ENCODE assay signal across 8 cellular contexts in the genomic region with DNA sequence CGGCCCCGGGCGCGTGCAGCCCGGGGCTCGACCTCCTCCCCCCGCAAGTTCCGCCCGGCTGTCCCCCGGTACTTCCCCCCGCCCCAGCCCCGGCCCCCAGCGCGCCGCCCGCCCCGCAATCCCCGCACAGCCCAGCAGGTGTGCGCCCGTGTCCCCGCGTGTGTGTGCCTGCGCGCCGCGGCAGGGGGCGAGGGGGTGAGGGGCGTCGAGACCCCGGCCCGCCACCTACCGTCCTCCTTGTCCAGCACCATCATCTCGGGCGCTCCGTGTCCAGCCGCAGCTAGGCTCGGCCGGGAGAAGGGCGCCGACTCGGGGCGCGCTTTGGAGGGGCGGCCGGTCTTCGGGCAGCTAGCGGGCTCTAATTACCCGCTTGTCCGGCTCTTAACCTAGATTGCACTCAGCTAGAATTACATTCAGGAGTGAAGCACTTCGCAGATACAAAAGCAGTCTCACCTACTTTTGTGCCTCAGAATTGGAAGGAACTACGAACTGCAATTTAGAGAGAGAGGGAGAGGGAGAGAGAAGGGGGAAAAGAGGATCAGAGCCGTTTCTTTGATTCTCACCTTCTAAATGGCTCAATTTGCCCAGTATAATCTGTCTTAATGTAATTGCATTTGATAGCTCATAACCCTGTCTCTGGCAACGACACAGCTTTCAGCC. TPM values are rescaled to one million over a fixed set of nuclear protein-coding genes. Genes with fewer than 3 reads are reported as not detected.
DNase-seq lines count a peak whose midpoint lies in the region; ATAC-seq, FAIRE-seq and TF ChIP-seq lines count a peak whose summit lies in the region.

No MANE protein-coding gene starts in this region.

- H2AFZ ChIP-seq in neuron (ENCODE audit: low read depth, low read length), result peak overlapping the region; percentile 96

- 1 to 2% methylated on average over 22 to 52 of the region's 53 CpGs for WGBS in endodermal cell (ENCODE audit: insufficient coverage in 1 of 2, insufficient read length in 1 of 2), 2 experiments
- 1 to 2% (median 2%) methylated on average over 27 to 53 of the region's 53 CpGs for WGBS in small intestine, 3 donors

- peak; percentile 9 to 20 for ATAC-seq in activated CD4-positive, CD25-positive, alpha-beta regulatory T cell treated with anti-CD3 and anti-CD28 coated beads, Interleukin-2, amount 50 U/mL, for 24 hours
- no peak for ATAC-seq in GM21447 (IDR thresholded peaks at IDR 0.05; ENCODE audit: unreplicated experiment)

- peaks cover 91% of the 10 kb centered on the region for H3K27me3 Mint-ChIP-seq in endodermal cell (ENCODE audit: insufficient read depth)

- H3K4me3 ChIP-seq in endodermal cell (ENCODE audit: low read length) (peak overlapping the region; percentile 73), neuron (ENCODE audit: low read length) (peak overlapping the region; percentile 48), small intestine (ENCODE audit: low read depth in 1 of 2, low read length in 2 of 2) (peak overlapping the region in 1 of 2 donors; percentile 33)

- H3K9me3 ChIP-seq in endodermal cell (ENCODE audit: control insufficient read depth, low read length) (no peaks in the 10 kb centered on the region), neuron (ENCODE audit: low read length) (no peaks in the 10 kb centered on the region), small intestine (ENCODE audit: control insufficient read depth, low read depth) (no peaks in the 10 kb centered on the region)

- no peak overlapping the region for H3K9ac ChIP-seq in endodermal cell (ENCODE audit: extremely low read depth, low read length, poor library complexity, severe bottlenecking)

- TF ChIP-seq CTCF in endodermal cell (conservative IDR thresholded peaks at IDR 0.05), result no peak

- H3K36me3 Mint-ChIP-seq in endodermal cell (ENCODE audit: low read depth), result no peaks in the 10 kb centered on the region

- no peaks in the 10 kb centered on the region for H3K36me3 ChIP-seq in endodermal cell (ENCODE audit: control insufficient read depth, insufficient read depth, low read length)
- H3K36me3 ChIP-seq in neuron (ENCODE audit: insufficient read depth, low read length), result no peaks in the 10 kb centered on the region
- H3K36me3 ChIP-seq in small intestine (ENCODE audit: control insufficient read depth in 2 of 2, insufficient read depth in 2 of 2, low read length in 2 of 2), result no peaks in the 10 kb centered on the region

- H3K27ac ChIP-seq in endodermal cell (ENCODE audit: low read depth, low read length) (no peak overlapping the region), small intestine (ENCODE audit: low read depth in 1 of 2, low read length in 1 of 2) (no peak overlapping the region)

- H3K9me3 Mint-ChIP-seq in endodermal cell, result no peaks in the 10 kb centered on the region

- H3K4me3 Mint-ChIP-seq in endodermal cell, result peak overlapping the region; percentile 55

- no peak for DNase-seq in activated CD4-positive, CD25-positive, alpha-beta regulatory T cell (lab: John Stamatoyannopoulos, UW)
- DNase-seq in NCI-H82 (lab: John Stamatoyannopoulos, UW), result peak; percentile 90
- peak; percentile 78 for DNase-seq in endodermal cell
- no peak for DNase-seq in small intestine
- no peak for DNase-seq in HEK293T (ENCODE audit: extremely low spot score)

- H3K4me1 ChIP-seq in endodermal cell (ENCODE audit: control insufficient read depth, insufficient read depth, low read length) (peaks cover 3% of the 10 kb centered on the region), neuron (ENCODE audit: insufficient read depth, low read length) (peaks cover 12% of the 10 kb centered on the region), small intestine (ENCODE audit: control insufficient read depth in 2 of 2, insufficient read depth in 1 of 2, low read depth in 1 of 2, low read length in 1 of 2) (no peaks in the 10 kb centered on the region)

- FAIRE-seq in small intestine (lab: Jason Lieb, UNC), result no peak

- POLR2A ChIA-PET in HEK293T (lab: Yijun Ruan, JAX), result interaction anchor here (0.6 to 1.4 kb wide), 2 partner anchors 14 to 35 kb away, joined by 3 to 6 read pairs; no protein-coding TSS in a partner anchor

- peaks cover 91% of the 10 kb centered on the region for H3K27me3 ChIP-seq in endodermal cell (ENCODE audit: control insufficient read depth, insufficient read depth, low read length, poor library complexity, severe bottlenecking)
- peaks cover 60% of the 10 kb centered on the region for H3K27me3 ChIP-seq in neuron (ENCODE audit: insufficient read depth, low read length)
- peaks cover 14 to 38% of the 10 kb centered on the region in 2 donors for H3K27me3 ChIP-seq in small intestine (ENCODE audit: control insufficient read depth in 2 of 2, insufficient read depth in 2 of 2, low read length in 2 of 2)

- CTCF ChIA-PET in HEK293T (lab: Yijun Ruan, JAX), result interaction anchor here (0.7 to 2.6 kb wide), 11 partner anchors 9 to 461 kb away, joined by 3 to 12 read pairs (median 4); no protein-coding TSS in a partner anchor

- H3K4me1 Mint-ChIP-seq in endodermal cell, result peaks cover 5% of the 10 kb centered on the region

- H3K27ac Mint-ChIP-seq in endodermal cell, result no peak overlapping the region

TF ChIP-seq in HEK293T, 16 proteins besides CTCF, POLR2A, EP300 and RAD21:
- TF ChIP-seq ELF4 (IDR thresholded peaks at IDR 0.05) (no peak), BHLHE40 (IDR thresholded peaks at IDR 0.05; ENCODE audit: borderline replicate concordance) (no peak), FOXM1 (IDR thresholded peaks at IDR 0.05; ENCODE audit: borderline replicate concordance) (no peak), SP1 (IDR thresholded peaks at IDR 0.05) (no peak), SUZ12 (IDR thresholded peaks at IDR 0.05) (no peak), NFRKB (IDR thresholded peaks at IDR 0.05) (no peak), L3MBTL2 (conservative IDR thresholded peaks at IDR 0.05) (no peak; the same call in 1 of the 2 replicates), PKNOX1 (IDR thresholded peaks at IDR 0.05) (no peak), FOXA1 (IDR thresholded peaks at IDR 0.05) (no peak), TARDBP (IDR thresholded peaks at IDR 0.05) (no peak)
TF ChIP-seq in HEK293T: peak in this region for 0.

RNA-seq across cellular contexts. Expression of gene LMO1, which starts 0.4 kb away (rescaled TPM):
- total RNA-seq in endodermal cell, result under 1 TPM in 1 of 2 donors, not detected in 1; 0.46 TPM
- 2.6 TPM for polyA plus RNA-seq in endodermal cell (2013, experiment 1 of 2)
- 2.6 TPM for polyA plus RNA-seq in endodermal cell (2013, experiment 2 of 2)
- not detected for polyA plus RNA-seq in small intestine

Comparison
In these comparisons a context has a peak if more than half of its experiments do, and no peak if none do; other contexts are left out.
1. DNase-seq: peak in NCI-H82 (single experiment) and endodermal cell (single experiment); none in activated CD4-positive, CD25-positive, alpha-beta regulatory T cell (0 of 4), small intestine (single experiment) and HEK293T (single experiment).